20 cellular contexts compared by ENCODE assay signal in genomic region chr9:127438394-127438793, GRCh38. TPM values are rescaled to one million over a fixed set of nuclear protein-coding genes. Genes with fewer than 3 reads are reported as not detected.
DNase-seq lines count a peak whose midpoint lies in the region; ATAC-seq and TF ChIP-seq lines count a peak whose summit lies in the region.
"Had no signal": no experiment of that assay in that cellular context is flagged by ENCODE, and none has a peak within 500 bp of the region (broad histone marks: within the 10 kb centered on the region; RNA-seq: fewer than 3 reads in every experiment).

No MANE protein-coding gene starts in this region.

- no peak for ATAC-seq in activated T-helper 17 cell treated with anti-CD3 and anti-CD28 coated beads, Interleukin-2, amount 50 U/mL, for 72 hours (replicated peaks)
- no peak for ATAC-seq in natural killer cell treated with Interleukin-12 subunit alpha and Interleukin-12 subunit beta and Interleukin-15 and Interleukin-18, amount 100 ng/mL, for 72 hours
- no peak for ATAC-seq in stimulated activated naive CD8-positive, alpha-beta T cell treated with anti-CD3 and anti-CD28 coated beads, Interleukin-15, Interleukin-2, amounts not matched to agents 100 U/mL and 50 U/mL, for 24 hours
- ATAC-seq: PC-3 had no signal

- H3K4me3 Mint-ChIP-seq in activated T-cell treated with anti-CD3 and anti-CD28 coated beads, Interleukin-2, amount 50 U/mL, for 24 hours, result no peak overlapping the region
- H3K4me3 Mint-ChIP-seq in activated T-helper 17 cell treated with anti-CD3 and anti-CD28 coated beads, Interleukin-2, amount 50 U/mL, for 72 hours, result peak overlapping the region; percentile 65
- no peak overlapping the region for H3K4me3 Mint-ChIP-seq in natural killer cell treated with Interleukin-12 subunit alpha and Interleukin-12 subunit beta and Interleukin-15 and Interleukin-18, amount 100 ng/mL, for 72 hours
- H3K4me3 Mint-ChIP-seq in glutamatergic neuron (ENCODE audit: unreplicated experiment), result no peak overlapping the region
- H3K4me3 Mint-ChIP-seq: HFFc6 had no signal

- peaks cover 97% of the 10 kb centered on the region for H3K36me3 Mint-ChIP-seq in activated T-cell treated with anti-CD3 and anti-CD28 coated beads, Interleukin-2, amount 50 U/mL, for 24 hours (ENCODE audit: low read depth)
- H3K36me3 Mint-ChIP-seq in activated T-helper 17 cell treated with anti-CD3 and anti-CD28 coated beads, Interleukin-2, amount 50 U/mL, for 72 hours (ENCODE audit: low read depth), result peaks cover 100% of the 10 kb centered on the region
- H3K36me3 Mint-ChIP-seq in natural killer cell treated with Interleukin-12 subunit alpha and Interleukin-12 subunit beta and Interleukin-15 and Interleukin-18, amount 100 ng/mL, for 72 hours, result peaks cover 20% of the 10 kb centered on the region
- peaks cover 15% of the 10 kb centered on the region for H3K36me3 Mint-ChIP-seq in glutamatergic neuron (ENCODE audit: unreplicated experiment)

- peak overlapping the region; percentile 37 for H3K27ac Mint-ChIP-seq in activated T-cell treated with anti-CD3 and anti-CD28 coated beads, Interleukin-2, amount 50 U/mL, for 24 hours
- H3K27ac Mint-ChIP-seq in activated T-helper 17 cell treated with anti-CD3 and anti-CD28 coated beads, Interleukin-2, amount 50 U/mL, for 72 hours, result peak overlapping the region; percentile 95
- H3K27ac Mint-ChIP-seq in natural killer cell treated with Interleukin-12 subunit alpha and Interleukin-12 subunit beta and Interleukin-15 and Interleukin-18, amount 100 ng/mL, for 72 hours, result peak overlapping the region; percentile 51 to 78
- no peak overlapping the region for H3K27ac Mint-ChIP-seq in glutamatergic neuron (ENCODE audit: unreplicated experiment)
- H3K27ac Mint-ChIP-seq: HFFc6 had no signal

- H3K4me1 Mint-ChIP-seq in activated T-cell treated with anti-CD3 and anti-CD28 coated beads, Interleukin-2, amount 50 U/mL, for 24 hours (ENCODE audit: low read depth), result peaks cover 18% of the 10 kb centered on the region
- peaks cover 25% of the 10 kb centered on the region for H3K4me1 Mint-ChIP-seq in activated T-helper 17 cell treated with anti-CD3 and anti-CD28 coated beads, Interleukin-2, amount 50 U/mL, for 72 hours
- peaks cover 13 to 23% of the 10 kb centered on the region in 2 donors for H3K4me1 Mint-ChIP-seq in natural killer cell treated with Interleukin-12 subunit alpha and Interleukin-12 subunit beta and Interleukin-15 and Interleukin-18, amount 100 ng/mL, for 72 hours (ENCODE audit: low read depth in 2 of 2)
- H3K4me1 Mint-ChIP-seq in glutamatergic neuron (ENCODE audit: low read depth, unreplicated experiment), result no peaks in the 10 kb centered on the region

- no peaks in the 10 kb centered on the region for H3K27me3 Mint-ChIP-seq in activated T-cell treated with anti-CD3 and anti-CD28 coated beads, Interleukin-2, amount 50 U/mL, for 24 hours
- H3K27me3 Mint-ChIP-seq in activated T-helper 17 cell treated with anti-CD3 and anti-CD28 coated beads, Interleukin-2, amount 50 U/mL, for 72 hours, result no peaks in the 10 kb centered on the region
- no peaks in the 10 kb centered on the region for H3K27me3 Mint-ChIP-seq in natural killer cell treated with Interleukin-12 subunit alpha and Interleukin-12 subunit beta and Interleukin-15 and Interleukin-18, amount 100 ng/mL, for 72 hours
- peaks cover 4% of the 10 kb centered on the region for H3K27me3 Mint-ChIP-seq in glutamatergic neuron (ENCODE audit: unreplicated experiment)

- no peaks in the 10 kb centered on the region for H3K9me3 Mint-ChIP-seq in activated T-cell treated with anti-CD3 and anti-CD28 coated beads, Interleukin-2, amount 50 U/mL, for 24 hours
- no peaks in the 10 kb centered on the region for H3K9me3 Mint-ChIP-seq in activated T-helper 17 cell treated with anti-CD3 and anti-CD28 coated beads, Interleukin-2, amount 50 U/mL, for 72 hours
- H3K9me3 Mint-ChIP-seq in natural killer cell treated with Interleukin-12 subunit alpha and Interleukin-12 subunit beta and Interleukin-15 and Interleukin-18, amount 100 ng/mL, for 72 hours, result no peaks in the 10 kb centered on the region
- H3K9me3 Mint-ChIP-seq in glutamatergic neuron (ENCODE audit: unreplicated experiment), result peaks cover 1% of the 10 kb centered on the region

- TF ChIP-seq CTCF in glutamatergic neuron (IDR thresholded peaks at IDR 0.05; ENCODE audit: partially characterized antibody, unreplicated experiment), result no peak

- no peak for DNase-seq in activated T-cell treated with anti-CD3 and anti-CD28 coated beads, Interleukin-2, amount 50 U/mL, for 24 hours
- no peak for DNase-seq in activated T-cell treated with anti-CD3 and anti-CD28 coated beads, Interleukin-2, amount 50 U/mL, for 1 hour
- no peak for DNase-seq in natural killer cell treated with Interleukin-12 subunit alpha and Interleukin-12 subunit beta and Interleukin-15 and Interleukin-18, amount 100 ng/mL, for 72 hours (ENCODE audit: low spot score)
- no peak for DNase-seq in stimulated activated naive CD8-positive, alpha-beta T cell treated with anti-CD3 and anti-CD28 coated beads, Interleukin-15, Interleukin-2, amounts not matched to agents 100 U/mL and 50 U/mL, for 24 hours
- DNase-seq in glutamatergic neuron (no peak), HK-2 (ENCODE audit: unreplicated experiment) (no peak), mesenteric fat pad (ENCODE audit: low spot score) (no peak)
- DNase-seq: BE2C, DMS79, H7, HFFc6, IMR-90, NCI-H1417, NCI-H187 treated with DMSO at 0.1 percent for 48 hours, NCI-H345, NCI-H526, PC-3, RPMI8226, SHP77 treated with DMSO at 0.1 percent for 48 hours had no signal

RNA-seq across cellular contexts. Expression of gene RPL12, which starts 12.8 kb away (rescaled TPM):
- total RNA-seq in activated T-helper 17 cell treated with anti-CD3 and anti-CD28 coated beads, Interleukin-2, amount 50 U/mL, for 72 hours, result 1,000 to 10,000 TPM; 1,178 to 1,829 TPM
- 1,000 to 10,000 TPM in 1 of 2 donors, 100 to 1,000 TPM in 1; 698 to 1,282 TPM for total RNA-seq in natural killer cell treated with Interleukin-12 subunit alpha and Interleukin-12 subunit beta and Interleukin-15 and Interleukin-18, amount 100 ng/mL, for 72 hours
- total RNA-seq in glutamatergic neuron (ENCODE audit: unreplicated experiment) (475 TPM), mesenteric fat pad (1,060 TPM)

RNA-seq across cellular contexts. Expression of gene LRSAM1, which starts 12.9 kb away (rescaled TPM):
- 10 to 100 TPM; 22.0 to 33.5 TPM for total RNA-seq in activated T-helper 17 cell treated with anti-CD3 and anti-CD28 coated beads, Interleukin-2, amount 50 U/mL, for 72 hours
- 10 to 100 TPM; 17.5 to 34.4 TPM for total RNA-seq in natural killer cell treated with Interleukin-12 subunit alpha and Interleukin-12 subunit beta and Interleukin-15 and Interleukin-18, amount 100 ng/mL, for 72 hours
- total RNA-seq in glutamatergic neuron (ENCODE audit: unreplicated experiment) (38.0 TPM), mesenteric fat pad (12.2 TPM)

RNA-seq across cellular contexts. Expression of gene ZNF79, which starts 14.2 kb away (rescaled TPM):
- total RNA-seq in activated T-helper 17 cell treated with anti-CD3 and anti-CD28 coated beads, Interleukin-2, amount 50 U/mL, for 72 hours, result 10 to 100 TPM; 10.1 to 11.3 TPM
- total RNA-seq in natural killer cell treated with Interleukin-12 subunit alpha and Interleukin-12 subunit beta and Interleukin-15 and Interleukin-18, amount 100 ng/mL, for 72 hours, result 10 to 100 TPM; 14.4 to 16.3 TPM
- total RNA-seq in glutamatergic neuron (ENCODE audit: unreplicated experiment) (10.0 TPM), mesenteric fat pad (6.1 TPM)

RNA-seq across cellular contexts. Expression of gene SLC2A8, which starts 41.4 kb away (rescaled TPM):
- 1 to 10 TPM; 3.0 TPM for total RNA-seq in activated T-helper 17 cell treated with anti-CD3 and anti-CD28 coated beads, Interleukin-2, amount 50 U/mL, for 72 hours
- total RNA-seq in natural killer cell treated with Interleukin-12 subunit alpha and Interleukin-12 subunit beta and Interleukin-15 and Interleukin-18, amount 100 ng/mL, for 72 hours, result 10 to 100 TPM in 1 of 2 donors, 1 to 10 TPM in 1; 8.8 to 16.5 TPM
- 30.6 TPM for total RNA-seq in glutamatergic neuron (ENCODE audit: unreplicated experiment)
- total RNA-seq in mesenteric fat pad, result 15.1 TPM
